19 cellular contexts compared by ENCODE assay signal in genomic region chr14:58055497-58055896, GRCh38.
DNase-seq lines count a peak whose midpoint lies in the region; ATAC-seq, FAIRE-seq and TF ChIP-seq lines count a peak whose summit lies in the region.
"Had no signal": no experiment of that assay in that cellular context is flagged by ENCODE, and none has a peak within 500 bp of the region (broad histone marks: within the 10 kb centered on the region; RNA-seq: fewer than 3 reads in every experiment).

No MANE protein-coding gene starts in this region.

- H3K9me3 Mint-ChIP-seq in CD8-positive, alpha-beta memory T cell = peaks cover 0 to 3% (median 0%) of the 10 kb centered on the region in 5 donors

- peaks cover 0 to 19% (median 3%) of the 10 kb centered on the region in 4 donors for H3K4me1 ChIP-seq in tibial artery
- H3K4me1 ChIP-seq in CD8-positive, alpha-beta memory T cell (ENCODE audit: insufficient read depth, low read length) = no peaks in the 10 kb centered on the region
- H3K4me1 ChIP-seq: Caco-2 had no signal

- H3K27me3 ChIP-seq in tibial artery = no peaks in the 10 kb centered on the region
- no peaks in the 10 kb centered on the region for H3K27me3 ChIP-seq in CD8-positive, alpha-beta memory T cell (ENCODE audit: insufficient read depth, low read length, poor library complexity, severe bottlenecking)

- no peak overlapping the region for H3K4me3 ChIP-seq in tibial artery
- H3K4me3 ChIP-seq in CD8-positive, alpha-beta memory T cell (ENCODE audit: low read length) = no peak overlapping the region
- H3K4me3 ChIP-seq: GM12878 had no signal

- H3K27ac ChIP-seq in caudate nucleus (ENCODE audit: low read depth, low read length) (peak overlapping the region; percentile 40), tibial artery (peak overlapping the region; percentile 1 to 10)
- no peak overlapping the region for H3K27ac ChIP-seq in CD8-positive, alpha-beta memory T cell (ENCODE audit: low read depth, low read length)

- TF ChIP-seq CTCF in tibial artery (IDR thresholded peaks at IDR 0.05) = no peak

- H3K36me3 Mint-ChIP-seq in CD8-positive, alpha-beta memory T cell = no peaks in the 10 kb centered on the region
- H3K36me3 Mint-ChIP-seq: CD4-positive, CD25-positive, alpha-beta regulatory T cell had no signal

- intact Hi-C loops in tibial artery (cut with DNase I; ENCODE audit: low total_unique reads) = no loop called here

- POLR2A ChIA-PET in CD8-positive, alpha-beta memory T cell (lab: Charles Lee) = no interaction called here

- DNase-seq in HTR-8/SVneo (ENCODE audit: insufficient read length, low spot score) (no peak), caudate nucleus (lab: John Stamatoyannopoulos, UW) (peak in 7 of 61 donors; percentile 6 to 63 (median 22)), putamen (ENCODE audit: low spot score) (peak; percentile 29), tibial artery (no peak), CD1c-positive myeloid dendritic cell (ENCODE audit: extremely low spot score) (no peak), HK-2 (ENCODE audit: unreplicated experiment) (no peak)
- DNase-seq in CD8-positive, alpha-beta memory T cell = no peak
- DNase-seq: C1 segment of cervical spinal cord; Caco-2; CD4-positive, CD25-positive, alpha-beta regulatory T cell; DMS153; DND-41; EL; GDM1; H7; HCEC 1CT had no signal

- no peaks in the 10 kb centered on the region for H3K4me1 Mint-ChIP-seq in CD8-positive, alpha-beta memory T cell

- H3K27me3 Mint-ChIP-seq in CD8-positive, alpha-beta memory T cell = peaks cover 4 to 47% of the 10 kb centered on the region in 2 donors

- CTCF ChIA-PET in CD8-positive, alpha-beta memory T cell (lab: Charles Lee) = no interaction called here

- FAIRE-seq in HTR-8/SVneo (lab: Jason Lieb, UNC) = peak; percentile 64
- FAIRE-seq: GM12878, H1 had no signal

- no peaks in the 10 kb centered on the region for H3K9me3 ChIP-seq in tibial artery
- H3K9me3 ChIP-seq in CD8-positive, alpha-beta memory T cell (ENCODE audit: low read length) = no peaks in the 10 kb centered on the region
- H3K9me3 ChIP-seq: Caco-2 had no signal

- ATAC-seq in GM21367 (IDR thresholded peaks at IDR 0.05; ENCODE audit: unreplicated experiment) = no peak
- ATAC-seq: GM12878 had no signal

- H3K4me3 Mint-ChIP-seq in CD8-positive, alpha-beta memory T cell = no peak overlapping the region
- H3K4me3 Mint-ChIP-seq: CD4-positive, CD25-positive, alpha-beta regulatory T cell had no signal

- H3K36me3 ChIP-seq in tibial artery = no peaks in the 10 kb centered on the region
- H3K36me3 ChIP-seq in CD8-positive, alpha-beta memory T cell (ENCODE audit: insufficient read depth, low read length) = no peaks in the 10 kb centered on the region

- H3K27ac Mint-ChIP-seq in CD8-positive, alpha-beta memory T cell = no peak overlapping the region
- H3K27ac Mint-ChIP-seq: CD4-positive, CD25-positive, alpha-beta regulatory T cell had no signal
